In the genomic region with DNA sequence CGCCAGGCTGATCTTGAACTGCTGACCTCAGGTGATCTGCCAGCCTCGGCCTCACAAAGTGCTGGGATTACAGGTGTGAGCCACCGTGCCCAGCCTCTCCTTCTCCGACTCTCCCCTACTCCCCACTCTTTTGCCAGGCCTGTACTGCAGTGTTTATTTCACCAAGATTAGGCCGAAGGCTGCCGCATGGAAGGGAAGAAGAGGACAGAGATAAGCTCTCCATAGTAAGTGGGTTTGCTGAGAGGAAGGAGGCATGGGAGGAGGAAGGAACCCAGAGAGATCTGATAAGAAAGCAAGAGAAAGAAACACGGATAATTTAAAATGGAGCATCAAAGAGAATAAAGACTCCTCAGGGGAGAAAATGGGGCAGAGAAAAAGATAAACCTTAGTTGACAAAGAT, we compare ENCODE assay signal across 31 cellular contexts. TPM values are rescaled to one million over a fixed set of nuclear protein-coding genes. Genes with fewer than 3 reads are reported as not detected.
"Had no signal": no experiment of that assay in that cellular context is flagged by ENCODE, and none has a peak within 500 bp of the region (broad histone marks: within the 10 kb centered on the region; RNA-seq: fewer than 3 reads in every experiment).

No MANE protein-coding gene starts in this region.

- H3K27me3 ChIP-seq: breast epithelium, esophagus muscularis mucosa, heart right ventricle, left lung, right lobe of liver, transverse colon had no signal

- H3K4me3 ChIP-seq: breast epithelium, esophagus muscularis mucosa, heart right ventricle, left lung, lower lobe of right lung, right lobe of liver, transverse colon had no signal

- H3K9me3 Mint-ChIP-seq: activated CD4-positive, alpha-beta memory T cell treated with anti-CD3 and anti-CD28 coated beads for 36 hours; activated CD4-positive, alpha-beta T cell treated with anti-CD3 and anti-CD28 coated beads, Interleukin-2, amount 10 ng/mL, durations not matched to agents 24 days and 14 days; activated T-helper 1 cell treated with anti-CD3 and anti-CD28 coated beads, Interleukin-12 subunit alpha, Interleukin-12 subunit beta, Interleukin-2, Interleukin-4 antibody, amounts not matched to agents 30 ng/mL and 10 ng/mL and 1 ng/mL, durations not matched to agents 14 hours and 24 hours and 36 hours; endodermal cell; naive thymus-derived CD8-positive, alpha-beta T cell; neural crest cell had no signal

- H3K36me3 ChIP-seq: breast epithelium, heart right ventricle, left lung, lower lobe of right lung, right lobe of liver, transverse colon, WERI-Rb-1 had no signal

- DNase-seq: activated CD4-positive, alpha-beta memory T cell treated with anti-CD3 and anti-CD28 coated beads for 36 hours; activated CD4-positive, alpha-beta T cell treated with anti-CD3 and anti-CD28 coated beads, Interleukin-2, amount 10 ng/mL, durations not matched to agents 24 days and 14 days; activated CD4-positive, CD25-positive, alpha-beta regulatory T cell treated with anti-CD3 and anti-CD28 coated beads, Interleukin-2, amount 50 U/mL, for 72 hours; activated CD8-positive, alpha-beta memory T cell treated with anti-CD3 and anti-CD28 coated beads, Interleukin-2, amount 50 U/mL, for 4 hours; activated gamma-delta T cell treated with Interleukin-2 at 50 U/mL for 16 hours; activated naive CD4-positive, alpha-beta T cell treated with anti-CD3 and anti-CD28 coated beads, Interleukin-2, amount 50 U/mL, for 16 hours; activated T-cell treated with anti-CD3 and anti-CD28 coated beads, Interleukin-2, amount 50 U/mL, for 1 hour; amniotic stem cell; central memory CD4-positive, alpha-beta T cell; endodermal cell; foreskin melanocyte; heart right ventricle; left lung; lower lobe of right lung; mesenchymal stem cell; occipital lobe; right lobe of liver; stimulated activated CD4-positive, alpha-beta T cell treated with anti-CD3 and anti-CD28 coated beads, Interleukin-2, amount 100 ng/mL, for 48 hours; T-helper 17 cell; transverse colon; WERI-Rb-1 had no signal

- H3K36me3 Mint-ChIP-seq: activated CD4-positive, alpha-beta memory T cell treated with anti-CD3 and anti-CD28 coated beads for 36 hours; naive thymus-derived CD8-positive, alpha-beta T cell had no signal

- H3K4me3 Mint-ChIP-seq: activated CD4-positive, alpha-beta memory T cell treated with anti-CD3 and anti-CD28 coated beads for 36 hours; activated CD4-positive, alpha-beta T cell treated with anti-CD3 and anti-CD28 coated beads, Interleukin-2, amount 10 ng/mL, durations not matched to agents 24 days and 14 days; activated T-helper 1 cell treated with anti-CD3 and anti-CD28 coated beads, Interleukin-12 subunit alpha, Interleukin-12 subunit beta, Interleukin-2, Interleukin-4 antibody, amounts not matched to agents 30 ng/mL and 10 ng/mL and 1 ng/mL, durations not matched to agents 14 hours and 24 hours and 36 hours; endodermal cell; naive thymus-derived CD8-positive, alpha-beta T cell; neural crest cell; T-helper 17 cell had no signal

- H3K9me3 ChIP-seq: breast epithelium, esophagus muscularis mucosa, heart right ventricle, left lung, lower lobe of right lung, right lobe of liver, transverse colon had no signal

- H3K4me1 ChIP-seq: breast epithelium, right lobe of liver had no signal

- ATAC-seq: heart right ventricle; left lung; lower lobe of right lung; naive thymus-derived CD8-positive, alpha-beta T cell; T-helper 17 cell had no signal

- H3K27me3 Mint-ChIP-seq: activated CD4-positive, alpha-beta T cell treated with anti-CD3 and anti-CD28 coated beads, Interleukin-2, amount 10 ng/mL, durations not matched to agents 24 days and 14 days had no signal

- H3K27ac ChIP-seq: breast epithelium, esophagus muscularis mucosa, heart right ventricle, left lung, lower lobe of right lung, right lobe of liver, transverse colon, WERI-Rb-1 had no signal

- H3K27ac Mint-ChIP-seq: activated CD4-positive, alpha-beta memory T cell treated with anti-CD3 and anti-CD28 coated beads for 36 hours; activated CD4-positive, alpha-beta T cell treated with anti-CD3 and anti-CD28 coated beads, Interleukin-2, amount 10 ng/mL, durations not matched to agents 24 days and 14 days; activated T-helper 1 cell treated with anti-CD3 and anti-CD28 coated beads, Interleukin-12 subunit alpha, Interleukin-12 subunit beta, Interleukin-2, Interleukin-4 antibody, amounts not matched to agents 30 ng/mL and 10 ng/mL and 1 ng/mL, durations not matched to agents 14 hours and 24 hours and 36 hours; endodermal cell; T-helper 17 cell had no signal

RNA-seq across cellular contexts. Expression of gene PTCH2, which starts 8.7 kb away (rescaled TPM):
- polyA plus RNA-seq: naive thymus-derived CD8-positive, alpha-beta T cell had no signal

RNA-seq across cellular contexts. Expression of gene DYNLT4, which starts 27.2 kb away (rescaled TPM):
- total RNA-seq: activated CD4-positive, alpha-beta T cell treated with anti-CD3 and anti-CD28 coated beads, Interleukin-2, amount 10 ng/mL, durations not matched to agents 24 days and 14 days; activated CD8-positive, alpha-beta memory T cell treated with anti-CD3 and anti-CD28 coated beads for 36 hours; neural crest cell; occipital lobe; skeletal muscle tissue; temporal lobe; urinary bladder had no signal

RNA-seq across cellular contexts. Expression of gene BEST4, which starts 46.4 kb away (rescaled TPM):
- total RNA-seq: glomerular endothelial cell, skeletal muscle tissue, urinary bladder had no signal
